28 cellular contexts compared by ENCODE assay signal in the genomic region with DNA sequence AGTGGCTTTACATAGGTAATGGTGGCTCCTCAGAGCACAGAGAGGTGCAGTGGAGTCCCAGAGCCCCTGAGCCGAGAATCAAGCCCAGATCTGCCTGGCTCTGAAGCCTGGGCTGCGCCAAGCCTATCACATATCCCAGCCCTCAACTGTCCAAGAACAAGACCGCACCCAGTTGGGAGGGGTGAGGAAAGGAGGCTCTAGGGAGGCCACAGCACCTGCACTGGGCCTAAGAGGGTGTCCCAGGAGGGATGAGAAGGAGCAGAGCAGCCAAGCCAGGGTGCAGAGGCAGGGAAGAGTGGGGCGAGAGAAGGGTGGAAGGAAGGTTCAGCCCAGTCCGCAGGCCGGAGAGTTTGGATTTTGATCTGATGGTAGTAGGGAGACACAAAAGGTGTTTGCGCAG. TPM values are rescaled to one million over a fixed set of nuclear protein-coding genes. Genes with fewer than 3 reads are reported as not detected.
DNase-seq lines count a peak whose midpoint lies in the region; ATAC-seq and TF ChIP-seq lines count a peak whose summit lies in the region.
"Had no signal": no experiment of that assay in that cellular context is flagged by ENCODE, and none has a peak within 500 bp of the region (broad histone marks: within the 10 kb centered on the region; RNA-seq: fewer than 3 reads in every experiment).

No MANE protein-coding gene starts in this region.

- peak overlapping the region; percentile 90; the same call in 1 of the 2 replicates for H2AFZ ChIP-seq in GM23338

- no peaks in the 10 kb centered on the region for H3K79me2 ChIP-seq in GM23338 (replicated peaks; ENCODE audit: insufficient read depth)

- CTCF ChIA-PET in RWPE1 (lab: Yijun Ruan, JAX) = interaction anchor here (1.0 kb wide), 1 partner anchor 38 kb away, joined by 3 read pairs; no protein-coding TSS in a partner anchor

- ATAC-seq in GM23338 (no peak), GM19467 (IDR thresholded peaks at IDR 0.05; ENCODE audit: unreplicated experiment) (no peak)
- ATAC-seq: activated CD8-positive, alpha-beta T cell treated with anti-CD3 and anti-CD28 coated beads, Interleukin-2, amount 10 ng/mL, durations not matched to agents 7 days and 5 days; stimulated activated naive CD8-positive, alpha-beta T cell treated with anti-CD3 and anti-CD28 coated beads, Interleukin-15, amount 100 ng/mL, for 72 hours had no signal

- no peak for TF ChIP-seq POLR2A in breast epithelium (IDR thresholded peaks at IDR 0.05)

- no peaks in the 10 kb centered on the region for H3K36me3 Mint-ChIP-seq in GM23338 (ENCODE audit: low read depth)
- H3K36me3 Mint-ChIP-seq: activated naive CD4-positive, alpha-beta T cell treated with anti-CD3 and anti-CD28 coated beads, Interleukin-2, amount 50 U/mL, for 24 hours had no signal

- no peaks in the 10 kb centered on the region for H3K27me3 ChIP-seq in GM23338 (ENCODE audit: insufficient read depth)
- H3K27me3 ChIP-seq in breast epithelium = no peaks in the 10 kb centered on the region
- H3K27me3 ChIP-seq: right lobe of liver had no signal

- peaks cover 17% of the 10 kb centered on the region for H3K4me1 Mint-ChIP-seq in GM23338
- H3K4me1 Mint-ChIP-seq: activated naive CD4-positive, alpha-beta T cell treated with anti-CD3 and anti-CD28 coated beads, Interleukin-2, amount 50 U/mL, for 24 hours; stimulated activated naive CD8-positive, alpha-beta T cell treated with anti-CD3 and anti-CD28 coated beads, Interleukin-15, amount 100 ng/mL, for 72 hours had no signal

- H3K27ac ChIP-seq in GM23338 (ENCODE audit: low read depth) = no peak overlapping the region
- peak overlapping the region; percentile 47 for H3K27ac ChIP-seq in RWPE1
- peak overlapping the region; percentile 60 for H3K27ac ChIP-seq in cingulate gyrus (ENCODE audit: low read depth, low read length)
- H3K27ac ChIP-seq in breast epithelium = no peak overlapping the region
- H3K27ac ChIP-seq: esophagus squamous epithelium, HL-60, neutrophil, right lobe of liver, thoracic aorta had no signal

- no peak overlapping the region for H3K4me2 ChIP-seq in GM23338

- H3K27ac Mint-ChIP-seq in GM23338 = no peak overlapping the region
- H3K27ac Mint-ChIP-seq: activated CD8-positive, alpha-beta T cell treated with anti-CD3 and anti-CD28 coated beads, Interleukin-2, amount 10 ng/mL, durations not matched to agents 7 days and 5 days; activated naive CD4-positive, alpha-beta T cell treated with anti-CD3 and anti-CD28 coated beads, Interleukin-2, amount 50 U/mL, for 24 hours; endodermal cell; progenitor cell of endocrine pancreas; T-helper 2 cell treated with Interferon-gamma antibody and Interleukin-4, amounts not matched to agents 5 μg/mL and 100 μg/mL, for 36 hours had no signal

- no peak overlapping the region for H3K4me3 ChIP-seq in GM23338
- no peak overlapping the region for H3K4me3 ChIP-seq in breast epithelium
- H3K4me3 ChIP-seq: right lobe of liver had no signal

- TF ChIP-seq CTCF in GM23338 (conservative IDR thresholded peaks at IDR 0.05; ENCODE audit: low read depth in 2 of 2) = no peak
- no peak for TF ChIP-seq CTCF in RWPE1 (conservative IDR thresholded peaks at IDR 0.05; ENCODE audit: low read depth)
- no peak for TF ChIP-seq CTCF in breast epithelium (IDR thresholded peaks at IDR 0.05)

- H3F3A ChIP-seq in GM23338 (replicated peaks; ENCODE audit: low read depth) = no peaks in the 10 kb centered on the region

- H3K9me2 ChIP-seq in GM23338 (ENCODE audit: insufficient read depth) = no peaks in the 10 kb centered on the region

- no peak for DNase-seq in GM23338 (ENCODE audit: low spot score)
- no peak for DNase-seq in RWPE1 (ENCODE audit: low spot score)
- DNase-seq in mesenteric fat pad (ENCODE audit: low spot score) = peak; percentile 77
- DNase-seq in breast epithelium (ENCODE audit: low spot score in 2 of 2) = no peak
- no peak for DNase-seq in SHP77 treated with DMSO at 0.1 percent for 48 hours (lab: John Stamatoyannopoulos, UW)
- DNase-seq in activated T-cell treated with anti-CD3 and anti-CD28 coated beads for 4 hours = no peak
- DNase-seq: activated CD8-positive, alpha-beta T cell treated with anti-CD3 and anti-CD28 coated beads, Interleukin-2, amount 10 ng/mL, durations not matched to agents 7 days and 5 days; Calu3; cortex of kidney; DMS79; esophagus squamous epithelium; foreskin melanocyte; NCI-H2081 treated with DMSO at 0.1 percent for 48 hours; NCI-H526 treated with DMSO at 0.1 percent for 48 hours; right lobe of liver; Right ventricle myocardium superior; stimulated activated CD8-positive, alpha-beta memory T cell treated with anti-CD3 and anti-CD28 coated beads, Interleukin-4, amount 100 ng/mL, for 48 hours; stimulated activated naive CD8-positive, alpha-beta T cell treated with anti-CD3 and anti-CD28 coated beads, Interleukin-15, amount 100 ng/mL, for 72 hours had no signal

- no peak overlapping the region for H3K4me3 Mint-ChIP-seq in GM23338
- H3K4me3 Mint-ChIP-seq: activated CD8-positive, alpha-beta T cell treated with anti-CD3 and anti-CD28 coated beads, Interleukin-2, amount 10 ng/mL, durations not matched to agents 7 days and 5 days; activated naive CD4-positive, alpha-beta T cell treated with anti-CD3 and anti-CD28 coated beads, Interleukin-2, amount 50 U/mL, for 24 hours; endodermal cell; stimulated activated naive CD8-positive, alpha-beta T cell treated with anti-CD3 and anti-CD28 coated beads, Interleukin-15, amount 100 ng/mL, for 72 hours; T-helper 2 cell treated with Interferon-gamma antibody and Interleukin-4, amounts not matched to agents 5 μg/mL and 100 μg/mL, for 36 hours had no signal

- no peaks in the 10 kb centered on the region for H3K9me3 ChIP-seq in breast epithelium
- H3K9me3 ChIP-seq: esophagus squamous epithelium, neutrophil, right lobe of liver, thoracic aorta had no signal

- H3K27me3 Mint-ChIP-seq in GM23338 (ENCODE audit: insufficient read depth, low read depth, poor library complexity) = peaks cover 16% of the 10 kb centered on the region
- H3K27me3 Mint-ChIP-seq: activated naive CD4-positive, alpha-beta T cell treated with anti-CD3 and anti-CD28 coated beads, Interleukin-2, amount 50 U/mL, for 24 hours had no signal

- H3K36me3 ChIP-seq in GM23338 (ENCODE audit: insufficient read depth) (no peaks in the 10 kb centered on the region), breast epithelium (no peaks in the 10 kb centered on the region)
- H3K36me3 ChIP-seq: esophagus squamous epithelium, neutrophil, right lobe of liver, thoracic aorta had no signal

- intact Hi-C loops in breast epithelium (cut with DNase I; ENCODE audit: low total_unique reads) = no loop called here

- H3K9me3 Mint-ChIP-seq in GM23338 = no peaks in the 10 kb centered on the region
- H3K9me3 Mint-ChIP-seq: activated naive CD4-positive, alpha-beta T cell treated with anti-CD3 and anti-CD28 coated beads, Interleukin-2, amount 50 U/mL, for 24 hours; endodermal cell; stimulated activated naive CD8-positive, alpha-beta T cell treated with anti-CD3 and anti-CD28 coated beads, Interleukin-15, amount 100 ng/mL, for 72 hours; T-helper 2 cell treated with Interferon-gamma antibody and Interleukin-4, amounts not matched to agents 5 μg/mL and 100 μg/mL, for 36 hours had no signal

- POLR2A ChIA-PET in RWPE1 (lab: Yijun Ruan, JAX; ENCODE audit: low non-redundant PET) = interaction anchor here (0.6 kb wide), 1 partner anchor 33 kb away, joined by 3 read pairs; no protein-coding TSS in a partner anchor

- no peaks in the 10 kb centered on the region for H4K20me1 ChIP-seq in GM23338 (replicated peaks; ENCODE audit: insufficient read depth)

- peaks cover 15% of the 10 kb centered on the region for H3K4me1 ChIP-seq in GM23338 (ENCODE audit: insufficient read depth)
- no peaks in the 10 kb centered on the region for H3K4me1 ChIP-seq in breast epithelium
- H3K4me1 ChIP-seq: right lobe of liver had no signal

RNA-seq across cellular contexts. Expression of a gene that starts 0.9 kb away (rescaled TPM):
- total RNA-seq in GM23338 (2014; rRNA removed; shearing (Covaris generic)) = 1.5 and 4.1 TPM in 2 replicates
- 0.38 and 0.42 TPM in 2 replicates for polyA plus RNA-seq in GM23338 (2016; fragmentation: Nextera tagmentation; extraction: Ambion mirVana)
- total RNA-seq in mesenteric fat pad = 3.9 TPM
- 1 to 10 TPM in 2 of 3 donors, under 1 TPM in 1; 0.96 to 2.9 (median 2.3) TPM for total RNA-seq in breast epithelium
- total RNA-seq: mammary epithelial cell had no signal
- polyA plus RNA-seq: mammary epithelial cell had no signal

RNA-seq across cellular contexts. Expression of a gene that starts 23.1 kb away (rescaled TPM):
- 2.6 and 7.7 TPM in 2 replicates for total RNA-seq in GM23338 (2014; rRNA removed; shearing (Covaris generic))
- polyA plus RNA-seq in GM23338 (2016; fragmentation: Nextera tagmentation; extraction: Ambion mirVana) = 9.4 and 9.7 TPM in 2 replicates
- total RNA-seq in mesenteric fat pad (96.7 TPM), breast epithelium (100 to 1,000 TPM in 2 of 3 donors, 10 to 100 TPM in 1; 45.5 to 186 (median 116) TPM)
- total RNA-seq: activated CD8-positive, alpha-beta T cell treated with anti-CD3 and anti-CD28 coated beads, Interleukin-2, amount 10 ng/mL, durations not matched to agents 7 days and 5 days; Calu3 had no signal
- polyA plus RNA-seq: mammary epithelial cell had no signal

RNA-seq across cellular contexts. Expression of a gene that starts 31.8 kb away (rescaled TPM):
- total RNA-seq in GM23338 (2014; rRNA removed; shearing (Covaris generic)) = 40.8 and 53.1 TPM in 2 replicates
- 15.5 and 15.6 TPM in 2 replicates for polyA plus RNA-seq in GM23338 (2016; fragmentation: Nextera tagmentation; extraction: Ambion mirVana)
- 27.2 TPM for total RNA-seq in mesenteric fat pad
- 10 to 100 TPM; 21.4 to 39.0 (median 22.7) TPM for total RNA-seq in breast epithelium

RNA-seq across cellular contexts. Expression of a gene that starts 47.6 kb away (rescaled TPM):
- total RNA-seq in GM23338 (2014; rRNA removed; shearing (Covaris generic)) = 47.2 and 63.5 TPM in 2 replicates
- polyA plus RNA-seq in GM23338 (2016; fragmentation: Nextera tagmentation; extraction: Ambion mirVana) = 28.6 and 35.2 TPM in 2 replicates
- total RNA-seq in mesenteric fat pad = 7.5 TPM
- 10 to 100 TPM; 14.4 to 29.2 (median 28.4) TPM for total RNA-seq in breast epithelium

Comparison
In these comparisons a context has a peak if more than half of its experiments do, and no peak if none do; other contexts are left out.
1. H3K27ac ChIP-seq: peak in RWPE1 (single experiment) and cingulate gyrus (single experiment); none in GM23338 (single experiment) and breast epithelium (0 of 2).